ENCODE assay signal across 2 cellular contexts in genomic region chr5:45035991-45036390, GRCh38.
TF ChIP-seq lines count a peak whose summit lies in the region.

No MANE protein-coding gene starts in this region.

TF ChIP-seq in GM23338, 12 proteins besides CTCF, POLR2A, EP300 and RAD21 (continued from another document):
- TF ChIP-seq STAT1 (IDR thresholded peaks at IDR 0.05; ENCODE audit: unreplicated experiment) (no peak), POLR2AphosphoS5 (IDR thresholded peaks at IDR 0.05; ENCODE audit: low read depth) (no peak), ZNF114 (CRISPR knock-in tag; IDR thresholded peaks at IDR 0.05) (no peak)
- TF ChIP-seq, protein P1, sequence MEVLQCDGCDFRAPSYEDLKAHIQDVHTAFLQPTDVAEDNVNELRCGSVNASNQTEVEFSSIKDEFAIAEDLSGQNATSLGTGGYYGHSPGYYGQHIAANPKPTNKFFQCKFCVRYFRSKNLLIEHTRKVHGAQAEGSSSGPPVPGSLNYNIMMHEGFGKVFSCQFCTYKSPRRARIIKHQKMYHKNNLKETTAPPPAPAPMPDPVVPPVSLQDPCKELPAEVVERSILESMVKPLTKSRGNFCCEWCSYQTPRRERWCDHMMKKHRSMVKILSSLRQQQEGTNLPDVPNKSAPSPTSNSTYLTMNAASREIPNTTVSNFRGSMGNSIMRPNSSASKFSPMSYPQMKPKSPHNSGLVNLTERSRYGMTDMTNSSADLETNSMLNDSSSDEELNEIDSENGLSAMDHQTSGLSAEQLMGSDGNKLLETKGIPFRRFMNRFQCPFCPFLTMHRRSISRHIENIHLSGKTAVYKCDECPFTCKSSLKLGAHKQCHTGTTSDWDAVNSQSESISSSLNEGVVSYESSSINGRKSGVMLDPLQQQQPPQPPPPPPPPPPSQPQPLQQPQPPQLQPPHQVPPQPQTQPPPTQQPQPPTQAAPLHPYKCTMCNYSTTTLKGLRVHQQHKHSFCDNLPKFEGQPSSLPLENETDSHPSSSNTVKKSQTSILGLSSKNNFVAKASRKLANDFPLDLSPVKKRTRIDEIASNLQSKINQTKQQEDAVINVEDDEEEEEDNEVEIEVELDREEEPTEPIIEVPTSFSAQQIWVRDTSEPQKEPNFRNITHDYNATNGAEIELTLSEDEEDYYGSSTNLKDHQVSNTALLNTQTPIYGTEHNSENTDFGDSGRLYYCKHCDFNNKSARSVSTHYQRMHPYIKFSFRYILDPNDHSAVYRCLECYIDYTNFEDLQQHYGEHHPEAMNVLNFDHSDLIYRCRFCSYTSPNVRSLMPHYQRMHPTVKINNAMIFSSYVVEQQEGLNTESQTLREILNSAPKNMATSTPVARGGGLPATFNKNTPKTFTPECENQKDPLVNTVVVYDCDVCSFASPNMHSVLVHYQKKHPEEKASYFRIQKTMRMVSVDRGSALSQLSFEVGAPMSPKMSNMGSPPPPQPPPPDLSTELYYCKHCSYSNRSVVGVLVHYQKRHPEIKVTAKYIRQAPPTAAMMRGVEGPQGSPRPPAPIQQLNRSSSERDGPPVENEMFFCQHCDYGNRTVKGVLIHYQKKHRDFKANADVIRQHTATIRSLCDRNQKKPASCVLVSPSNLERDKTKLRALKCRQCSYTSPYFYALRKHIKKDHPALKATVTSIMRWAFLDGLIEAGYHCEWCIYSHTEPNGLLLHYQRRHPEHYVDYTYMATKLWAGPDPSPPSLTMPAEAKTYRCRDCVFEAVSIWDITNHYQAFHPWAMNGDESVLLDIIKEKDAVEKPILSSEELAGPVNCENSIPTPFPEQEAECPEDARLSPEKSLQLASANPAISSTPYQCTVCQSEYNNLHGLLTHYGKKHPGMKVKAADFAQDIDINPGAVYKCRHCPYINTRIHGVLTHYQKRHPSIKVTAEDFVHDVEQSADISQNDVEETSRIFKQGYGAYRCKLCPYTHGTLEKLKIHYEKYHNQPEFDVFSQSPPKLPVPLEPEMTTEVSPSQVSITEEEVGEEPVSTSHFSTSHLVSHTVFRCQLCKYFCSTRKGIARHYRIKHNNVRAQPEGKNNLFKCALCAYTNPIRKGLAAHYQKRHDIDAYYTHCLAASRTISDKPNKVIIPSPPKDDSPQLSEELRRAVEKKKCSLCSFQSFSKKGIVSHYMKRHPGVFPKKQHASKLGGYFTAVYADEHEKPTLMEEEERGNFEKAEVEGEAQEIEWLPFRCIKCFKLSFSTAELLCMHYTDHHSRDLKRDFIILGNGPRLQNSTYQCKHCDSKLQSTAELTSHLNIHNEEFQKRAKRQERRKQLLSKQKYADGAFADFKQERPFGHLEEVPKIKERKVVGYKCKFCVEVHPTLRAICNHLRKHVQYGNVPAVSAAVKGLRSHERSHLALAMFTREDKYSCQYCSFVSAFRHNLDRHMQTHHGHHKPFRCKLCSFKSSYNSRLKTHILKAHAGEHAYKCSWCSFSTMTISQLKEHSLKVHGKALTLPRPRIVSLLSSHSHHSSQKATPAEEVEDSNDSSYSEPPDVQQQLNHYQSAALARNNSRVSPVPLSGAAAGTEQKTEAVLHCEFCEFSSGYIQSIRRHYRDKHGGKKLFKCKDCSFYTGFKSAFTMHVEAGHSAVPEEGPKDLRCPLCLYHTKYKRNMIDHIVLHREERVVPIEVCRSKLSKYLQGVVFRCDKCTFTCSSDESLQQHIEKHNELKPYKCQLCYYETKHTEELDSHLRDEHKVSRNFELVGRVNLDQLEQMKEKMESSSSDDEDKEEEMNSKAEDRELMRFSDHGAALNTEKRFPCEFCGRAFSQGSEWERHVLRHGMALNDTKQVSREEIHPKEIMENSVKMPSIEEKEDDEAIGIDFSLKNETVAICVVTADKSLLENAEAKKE (CRISPR knock-in tag; IDR thresholded peaks at IDR 0.05) = no peak

TF ChIP-seq in H1, 55 proteins besides CTCF, POLR2A, EP300 and RAD21 (continued from another document):
- TF ChIP-seq, protein P2, sequence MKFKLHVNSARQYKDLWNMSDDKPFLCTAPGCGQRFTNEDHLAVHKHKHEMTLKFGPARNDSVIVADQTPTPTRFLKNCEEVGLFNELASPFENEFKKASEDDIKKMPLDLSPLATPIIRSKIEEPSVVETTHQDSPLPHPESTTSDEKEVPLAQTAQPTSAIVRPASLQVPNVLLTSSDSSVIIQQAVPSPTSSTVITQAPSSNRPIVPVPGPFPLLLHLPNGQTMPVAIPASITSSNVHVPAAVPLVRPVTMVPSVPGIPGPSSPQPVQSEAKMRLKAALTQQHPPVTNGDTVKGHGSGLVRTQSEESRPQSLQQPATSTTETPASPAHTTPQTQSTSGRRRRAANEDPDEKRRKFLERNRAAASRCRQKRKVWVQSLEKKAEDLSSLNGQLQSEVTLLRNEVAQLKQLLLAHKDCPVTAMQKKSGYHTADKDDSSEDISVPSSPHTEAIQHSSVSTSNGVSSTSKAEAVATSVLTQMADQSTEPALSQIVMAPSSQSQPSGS (IDR thresholded peaks at IDR 0.05; ENCODE audit: low read length) = no peak
- TF ChIP-seq CBX8 (IDR thresholded peaks at IDR 0.05; ENCODE audit: borderline replicate concordance, low read depth, low read length) (no peak), BCL11A (IDR thresholded peaks at IDR 0.05; ENCODE audit: low read depth in 2 of 2, low read length in 2 of 2) (no peak), CTBP2 (IDR thresholded peaks at IDR 0.05; ENCODE audit: borderline replicate concordance, insufficient read depth, insufficient read length, low read length) (no peak), CHD7 (IDR thresholded peaks at IDR 0.05; ENCODE audit: insufficient replicate concordance, low read length) (no peak), JUND (IDR thresholded peaks at IDR 0.05; ENCODE audit: low read length) (no peak), SAP30 (IDR thresholded peaks at IDR 0.05; ENCODE audit: insufficient read depth, insufficient replicate concordance, low read length) (no peak), SRF (IDR thresholded peaks at IDR 0.05; ENCODE audit: low read depth, low read length) (no peak), JUN (IDR thresholded peaks at IDR 0.05; ENCODE audit: low read depth, low read length) (no peak), CHD1 (IDR thresholded peaks at IDR 0.05; ENCODE audit: low read depth, low read length) (no peak), SIRT6 (IDR thresholded peaks at IDR 0.05; ENCODE audit: low read length) (no peak), MAFK (IDR thresholded peaks at IDR 0.05; ENCODE audit: low read depth, low read length) (no peak), TEAD4 (IDR thresholded peaks at IDR 0.05; ENCODE audit: low read depth, low read length) (no peak)
- TF ChIP-seq, protein P3, sequence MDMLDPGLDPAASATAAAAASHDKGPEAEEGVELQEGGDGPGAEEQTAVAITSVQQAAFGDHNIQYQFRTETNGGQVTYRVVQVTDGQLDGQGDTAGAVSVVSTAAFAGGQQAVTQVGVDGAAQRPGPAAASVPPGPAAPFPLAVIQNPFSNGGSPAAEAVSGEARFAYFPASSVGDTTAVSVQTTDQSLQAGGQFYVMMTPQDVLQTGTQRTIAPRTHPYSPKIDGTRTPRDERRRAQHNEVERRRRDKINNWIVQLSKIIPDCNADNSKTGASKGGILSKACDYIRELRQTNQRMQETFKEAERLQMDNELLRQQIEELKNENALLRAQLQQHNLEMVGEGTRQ (IDR thresholded peaks at IDR 0.05; ENCODE audit: low read length) = no peak
- TF ChIP-seq, protein P4, sequence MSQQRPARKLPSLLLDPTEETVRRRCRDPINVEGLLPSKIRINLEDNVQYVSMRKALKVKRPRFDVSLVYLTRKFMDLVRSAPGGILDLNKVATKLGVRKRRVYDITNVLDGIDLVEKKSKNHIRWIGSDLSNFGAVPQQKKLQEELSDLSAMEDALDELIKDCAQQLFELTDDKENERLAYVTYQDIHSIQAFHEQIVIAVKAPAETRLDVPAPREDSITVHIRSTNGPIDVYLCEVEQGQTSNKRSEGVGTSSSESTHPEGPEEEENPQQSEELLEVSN (IDR thresholded peaks at IDR 0.05) = no peak
